8 cellular contexts compared by ENCODE assay signal in genomic region chr18:23812566-23813440, GRCh38.
DNase-seq lines count a peak whose midpoint lies in the region; ATAC-seq and TF ChIP-seq lines count a peak whose summit lies in the region.

No MANE protein-coding gene starts in this region.

- H3K27ac ChIP-seq in RWPE2 (ENCODE audit: poor library complexity, severe bottlenecking), result no peak overlapping the region
- H3K27ac ChIP-seq in foreskin keratinocyte, result no peak overlapping the region
- H3K27ac ChIP-seq in testis, result no peak overlapping the region

- H3K4me1 ChIP-seq in RWPE2 (ENCODE audit: insufficient read depth, poor library complexity, severe bottlenecking) (no peaks in the 10 kb centered on the region), foreskin keratinocyte (no peaks in the 10 kb centered on the region), testis (peaks cover 8% of the 10 kb centered on the region)

- intact Hi-C loops in testis (cut with DNase I; ENCODE audit: low total_unique reads), result loop anchor here (10.0 kb wide), 1 partner anchor 188 kb away; no protein-coding TSS in a partner anchor

- peaks cover 25% of the 10 kb centered on the region for H3K36me3 ChIP-seq in RWPE2 (ENCODE audit: low read depth)
- H3K36me3 ChIP-seq in testis (ENCODE audit: low read depth, missing control alignments), result no peaks in the 10 kb centered on the region

- no peaks in the 10 kb centered on the region for H3K9me3 ChIP-seq in RWPE2 (ENCODE audit: severe bottlenecking)
- no peaks in the 10 kb centered on the region for H3K9me3 ChIP-seq in testis

- peak; percentile 86 for TF ChIP-seq CTCF in RWPE2 (IDR thresholded peaks at IDR 0.05; ENCODE audit: poor library complexity, severe bottlenecking)
- peak; percentile 79 for TF ChIP-seq CTCF in foreskin keratinocyte (conservative IDR thresholded peaks at IDR 0.05)
- peak in 2 of 3 experiments; percentile 33 to 44 for TF ChIP-seq CTCF in testis (IDR thresholded peaks at IDR 0.05)

- 50 to 52% methylated on average over 4 of the region's 4 CpGs for WGBS in testis, 2 donors

- no peak for TF ChIP-seq POLR2A in testis (IDR thresholded peaks at IDR 0.05)

- H3K27me3 ChIP-seq in RWPE2 (ENCODE audit: insufficient read depth, poor library complexity, severe bottlenecking), result no peaks in the 10 kb centered on the region
- H3K27me3 ChIP-seq in foreskin keratinocyte, result no peaks in the 10 kb centered on the region
- no peaks in the 10 kb centered on the region for H3K27me3 ChIP-seq in testis

- no peak for ATAC-seq in RWPE2 (ENCODE audit: low read depth)
- no peak for ATAC-seq in foreskin keratinocyte
- no peak for ATAC-seq in GM21367 (IDR thresholded peaks at IDR 0.05; ENCODE audit: unreplicated experiment)
- no peak for ATAC-seq in HG03045 (IDR thresholded peaks at IDR 0.05; ENCODE audit: unreplicated experiment)

- in situ Hi-C loops in KBM-7 (cut with MboI; ENCODE audit: low pct_unique_long_range_greater_than_20kb, low sequenced_read_pairs), result no loop called here

- H3K4me3 ChIP-seq in RWPE2 (ENCODE audit: severe bottlenecking) (no peak overlapping the region), testis (no peak overlapping the region)

- DNase-seq in COLO829 (ENCODE audit: low spot score) (peak; percentile 43), KBM-7 (peak; percentile 72), RWPE2 (ENCODE audit: low spot score) (no peak), foreskin keratinocyte (peak in 1 of 2 donors; percentile 39), testis (no peak)
- no peak for DNase-seq in activated effector memory CD4-positive, alpha-beta T cell treated with anti-CD3 and anti-CD28 coated beads, Interleukin-2, amount 50 U/mL, for 16 hours

Comparison
In these comparisons a context has a peak if more than half of its experiments do, and no peak if none do; other contexts are left out.
1. DNase-seq: peak in COLO829 (single experiment) and KBM-7 (single experiment); none in RWPE2 (single experiment), testis (single experiment) and activated effector memory CD4-positive, alpha-beta T cell treated with anti-CD3 and anti-CD28 coated beads, Interleukin-2, amount 50 U/mL, for 16 hours (single experiment).
2. Peak in every context shown above with its lines, with median percentiles within 50 percentile points of each other: CTCF ChIP-seq.